8 cellular contexts compared by ENCODE assay signal in the genomic region with DNA sequence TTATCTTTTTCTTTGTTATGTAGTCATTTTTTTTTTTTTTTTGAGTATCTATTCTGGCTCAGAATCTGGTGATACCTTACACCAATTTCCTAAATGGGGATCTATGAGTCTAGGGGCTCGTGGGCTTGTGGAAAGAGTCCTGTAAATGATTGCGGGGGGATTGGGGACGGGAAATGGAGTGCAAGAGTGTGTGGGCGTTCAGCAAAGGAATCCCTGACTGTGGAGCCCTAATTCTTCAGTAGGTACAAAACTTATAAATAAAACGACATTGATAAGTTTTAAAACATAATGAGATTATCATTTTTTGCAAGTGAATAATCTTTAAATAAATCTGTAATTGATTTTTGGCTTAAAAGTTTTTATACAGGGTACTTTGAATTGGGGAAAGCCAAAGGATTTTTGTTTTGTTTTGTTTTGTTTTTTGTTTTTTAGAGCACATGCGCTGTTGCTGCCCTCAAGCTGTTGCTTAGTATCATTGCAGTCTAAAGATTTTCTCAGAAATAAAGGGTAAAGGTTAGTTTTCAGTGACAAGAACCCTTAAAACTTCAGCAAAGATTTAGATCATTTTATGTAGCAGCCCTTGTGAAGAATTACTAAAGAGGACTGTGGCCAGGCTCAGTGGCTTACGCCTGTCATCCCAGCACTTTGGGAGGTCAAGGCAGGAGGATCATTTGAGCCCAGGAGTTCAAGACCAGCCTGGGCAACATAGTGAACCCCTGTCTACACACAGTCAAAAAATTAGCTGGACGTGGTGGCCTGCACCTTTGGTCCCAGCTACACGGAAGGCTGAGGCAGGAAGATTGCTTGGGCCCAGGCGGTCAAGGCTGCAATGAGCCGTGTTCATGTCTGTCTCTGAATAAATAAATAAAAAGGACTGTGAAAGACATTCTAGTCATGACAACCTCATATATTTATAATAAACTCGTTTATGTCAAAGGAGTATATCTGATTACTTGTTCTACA. TPM values are rescaled to one million over a fixed set of nuclear protein-coding genes. Genes with fewer than 3 reads are reported as not detected.
DNase-seq lines count a peak whose midpoint lies in the region; ATAC-seq and TF ChIP-seq lines count a peak whose summit lies in the region.

No MANE protein-coding gene starts in this region.

- no peak overlapping the region for H2AFZ ChIP-seq in ACC112 (ENCODE audit: low read length, unreplicated experiment)

- H3K36me3 ChIP-seq in ACC112 (ENCODE audit: insufficient read depth, low read length), result no peaks in the 10 kb centered on the region
- peaks cover 6% of the 10 kb centered on the region for H3K36me3 ChIP-seq in WERI-Rb-1
- H3K36me3 ChIP-seq in prostate gland, result no peaks in the 10 kb centered on the region

- TF ChIP-seq CTCF in WERI-Rb-1 (IDR thresholded peaks at IDR 0.05; ENCODE audit: low read depth, low read length), result peak; percentile 64
- peak; percentile 78 for TF ChIP-seq CTCF in fibroblast of the aortic adventitia (IDR thresholded peaks at IDR 0.05; ENCODE audit: insufficient read depth, low read length)
- peak; percentile 36 to 73 (median 62) for TF ChIP-seq CTCF in prostate gland (IDR thresholded peaks at IDR 0.05)

- H3K4me1 ChIP-seq in ACC112 (ENCODE audit: control insufficient read depth, insufficient read depth, low read length, unreplicated experiment) (peaks cover 19% of the 10 kb centered on the region), prostate gland (replicated peaks) (peaks cover 2% of the 10 kb centered on the region)

- 13% methylated on average over 12 of the region's 12 CpGs for WGBS in prostate gland

- H3K4me3 ChIP-seq in ACC112 (ENCODE audit: low read depth, low read length) (peak overlapping the region; percentile 87), GM08714 (ENCODE audit: low read length) (peak overlapping the region; percentile 92), WERI-Rb-1 (ENCODE audit: low read depth, low read length) (peak overlapping the region; percentile 94), fibroblast of the aortic adventitia (ENCODE audit: low read depth, low read length) (peak overlapping the region; percentile 98), prostate gland (peak overlapping the region; percentile 72 to 74)

- intact Hi-C loops in prostate gland (cut with DNase I), result loop anchor here (2.0 to 5.0 kb wide), 3 partner anchors 45 to 265 kb away; partner anchors contain the start of gene TEX30

- peak; percentile 42 for DNase-seq in MV-4-11 (lab: John Stamatoyannopoulos, UW)
- DNase-seq in WERI-Rb-1, result no peak
- DNase-seq in fibroblast of the aortic adventitia (ENCODE audit: low read depth), result peak; percentile 73
- DNase-seq in prostate gland (ENCODE audit: low spot score), result no peak
- DNase-seq in activated CD8-positive, alpha-beta memory T cell treated with anti-CD3 and anti-CD28 coated beads, Interleukin-2, amount 50 U/mL, for 48 hours, result no peak

- ATAC-seq in GM21367 (IDR thresholded peaks at IDR 0.05; ENCODE audit: unreplicated experiment), result no peak

- H3K9me3 ChIP-seq in WERI-Rb-1 (ENCODE audit: severe bottlenecking) (no peaks in the 10 kb centered on the region), prostate gland (no peaks in the 10 kb centered on the region)

- peaks cover 37% of the 10 kb centered on the region for H3K79me2 ChIP-seq in ACC112 (ENCODE audit: control insufficient read depth, insufficient read depth, low read length, unreplicated experiment)

- peak overlapping the region; percentile 29; the same call in 1 of the 2 replicates for H3K27ac ChIP-seq in ACC112 (ENCODE audit: low read depth, low read length)
- H3K27ac ChIP-seq in WERI-Rb-1, result peak overlapping the region; percentile 87
- H3K27ac ChIP-seq in prostate gland, result peak overlapping the region; percentile 88 to 95

- no peak for TF ChIP-seq POLR2A in prostate gland (IDR thresholded peaks at IDR 0.05)

- H3K27me3 ChIP-seq in ACC112 (ENCODE audit: insufficient read depth, low read length) (no peaks in the 10 kb centered on the region), WERI-Rb-1 (ENCODE audit: insufficient read depth, low read depth, severe bottlenecking) (no peaks in the 10 kb centered on the region), prostate gland (replicated peaks; ENCODE audit: insufficient read depth) (no peaks in the 10 kb centered on the region)

RNA-seq across cellular contexts. Expression of gene ERCC5, which starts 1.7 kb away (rescaled TPM):
- 54.4 and 98.0 TPM in 2 replicates for total RNA-seq in fibroblast of the aortic adventitia (ENCODE audit: low replicate concordance)
- total RNA-seq in prostate gland, result 10 to 100 TPM; 60.9 to 72.7 TPM

RNA-seq across cellular contexts. Expression of gene BIVM, which starts 48.6 kb away (rescaled TPM):
- total RNA-seq in fibroblast of the aortic adventitia (ENCODE audit: low replicate concordance) (31.5 and 44.2 TPM in 2 replicates), prostate gland (10 to 100 TPM; 16.2 to 22.0 TPM)

RNA-seq across cellular contexts. Expression of gene POGLUT2, which starts 48.8 kb away (rescaled TPM):
- 9.6 and 17.8 TPM in 2 replicates for total RNA-seq in fibroblast of the aortic adventitia (ENCODE audit: low replicate concordance)
- total RNA-seq in prostate gland, result 1 to 10 TPM; 3.9 to 4.0 TPM

Comparison
In these comparisons a context has a peak if more than half of its experiments do, and no peak if none do; other contexts are left out.
1. H3K27ac ChIP-seq: peak in every context shown above with its lines; median percentile 92 in prostate gland; 87 in WERI-Rb-1; 29 in ACC112.
2. DNase-seq: peak in MV-4-11 (single experiment) and fibroblast of the aortic adventitia (single experiment); none in WERI-Rb-1 (single experiment), prostate gland (single experiment) and activated CD8-positive, alpha-beta memory T cell treated with anti-CD3 and anti-CD28 coated beads, Interleukin-2, amount 50 U/mL, for 48 hours (single experiment).
3. Peak in every context shown above with its lines, with median percentiles within 50 percentile points of each other: H3K4me3 ChIP-seq and CTCF ChIP-seq.